ENCODE assay signal across 23 cellular contexts in genomic region chr5:3607541-3608147, GRCh38. TPM values are rescaled to one million over a fixed set of nuclear protein-coding genes. Genes with fewer than 3 reads are reported as not detected.
DNase-seq lines count a peak whose midpoint lies in the region; ATAC-seq and TF ChIP-seq lines count a peak whose summit lies in the region.
"Had no signal": no experiment of that assay in that cellular context is flagged by ENCODE, and none has a peak within 500 bp of the region (broad histone marks: within the 10 kb centered on the region; RNA-seq: fewer than 3 reads in every experiment).

No MANE protein-coding gene starts in this region.

- CTCF ChIA-PET in mammary epithelial cell (lab: Charles Lee; ENCODE audit: low non-redundant PET), result no interaction called here

- ATAC-seq in HG03571 (IDR thresholded peaks at IDR 0.05; ENCODE audit: unreplicated experiment), result no peak
- ATAC-seq: A549, Panc1, T-cell had no signal

- peaks cover 0 to 53% (median 20%) of the 10 kb centered on the region in 11 experiments; a peak in 12 of 22 replicates for H3K36me3 ChIP-seq in BLaER1 treated with 17β-estradiol and CSF1 and Interleukin-3, amounts not matched to agents 10 nM and 100 nM
- peaks cover 2% of the 10 kb centered on the region for H3K36me3 ChIP-seq in mammary epithelial cell (ENCODE audit: insufficient read depth, low read length)

- peak overlapping the region in 8 of 11 experiments; percentile 70 to 97 (median 74); a peak in 15 of 22 replicates for H3K27ac ChIP-seq in BLaER1 treated with 17β-estradiol and CSF1 and Interleukin-3, amounts not matched to agents 10 nM and 100 nM
- peak overlapping the region; percentile 47 for H3K27ac ChIP-seq in mammary epithelial cell (ENCODE audit: insufficient read depth, low read depth, low read length)
- H3K27ac ChIP-seq: A549, RWPE1 had no signal

- peak overlapping the region in 9 of 11 experiments; percentile 5 to 70 (median 63); a peak in 14 of 22 replicates for H3K9ac ChIP-seq in BLaER1 treated with 17β-estradiol and CSF1 and Interleukin-3, amounts not matched to agents 10 nM and 100 nM
- peak overlapping the region; percentile 21 for H3K9ac ChIP-seq in mammary epithelial cell (ENCODE audit: insufficient read depth, low read length)

- H3K4me2 ChIP-seq in BLaER1 treated with 17β-estradiol and CSF1 and Interleukin-3, amounts not matched to agents 10 nM and 100 nM, result peak overlapping the region; percentile 81 to 99 (median 91); a peak in 21 of 22 replicates
- peak overlapping the region; percentile 91 for H3K4me2 ChIP-seq in mammary epithelial cell (ENCODE audit: insufficient read depth, low read depth, low read length)
- H3K4me2 ChIP-seq: A549 had no signal

- peaks cover 14 to 37% (median 29%) of the 10 kb centered on the region in 11 experiments; a peak in 18 of 22 replicates for H4K20me1 ChIP-seq in BLaER1 treated with 17β-estradiol and CSF1 and Interleukin-3, amounts not matched to agents 10 nM and 100 nM
- H4K20me1 ChIP-seq in mammary epithelial cell (ENCODE audit: insufficient read depth, low read length), result no peaks in the 10 kb centered on the region

- peaks cover 30 to 100% (median 96%) of the 10 kb centered on the region in 10 experiments for H3K4me1 ChIP-seq in BLaER1 treated with 17β-estradiol and CSF1 and Interleukin-3, amounts not matched to agents 10 nM and 100 nM
- H3K4me1 ChIP-seq in mammary epithelial cell (ENCODE audit: insufficient read depth, low read length), result peaks cover 91% of the 10 kb centered on the region
- H3K4me1 ChIP-seq: A549 had no signal

- intact Hi-C loops in mammary epithelial cell (cut with micrococcal nuclease), result loop anchor here (5.0 to 10.0 kb wide), 4 partner anchors 287 to 1573 kb away; no protein-coding TSS in a partner anchor
- intact Hi-C loops in lower leg skin (cut with DNase I; ENCODE audit: low total_unique reads), result no loop called here

- DNase-seq in NCI-H2171 (lab: John Stamatoyannopoulos, UW), result peak; percentile 73
- no peak for DNase-seq in mammary epithelial cell
- DNase-seq in retina, result peak; percentile 23
- no peak for DNase-seq in lower leg skin (ENCODE audit: low spot score in 2 of 2)
- DNase-seq in GM19238 (ENCODE audit: insufficient read length, low spot score), result no peak
- DNase-seq: CD8-positive, alpha-beta memory T cell; DMS 273 treated with DMSO at 0.1 percent for 48 hours; DMS79; KBM-7; NCI-H1048; NCI-H1417; NCI-H1694; NCI-H2081; NCI-H446 treated with DMSO at 0.1 percent for 48 hours; NCI-H69; SHP77; T-cell had no signal

- in situ Hi-C loops in mammary epithelial cell (cut with MboI; ENCODE audit: low sequenced_read_pairs in 2 of 2), result loop anchor here (5.0 to 25.0 kb wide), 3 partner anchors 480 to 905 kb away; no protein-coding TSS in a partner anchor

- dilution Hi-C loops in mammary epithelial cell (cut with HindIII; ENCODE audit: low sequenced_read_pairs), result loop anchor here (5.0 to 25.0 kb wide), 2 partner anchors 755 to 865 kb away; no protein-coding TSS in a partner anchor

- BruUV-seq in mammary epithelial cell (replicated peaks; lab: Mats Ljungman, UMichigan), result no TSS peak

- H3K27me3 ChIP-seq in BLaER1 treated with 17β-estradiol and CSF1 and Interleukin-3, amounts not matched to agents 10 nM and 100 nM, result peaks cover 26 to 55% (median 46%) of the 10 kb centered on the region in 11 experiments
- H3K27me3 ChIP-seq in mammary epithelial cell (ENCODE audit: insufficient read depth, low read length), result no peaks in the 10 kb centered on the region

- no peak overlapping the region for H2AFZ ChIP-seq in mammary epithelial cell (ENCODE audit: low read depth, low read length)

- no peak for TF ChIP-seq POLR2A in lower leg skin (IDR thresholded peaks at IDR 0.05)

- peak overlapping the region in 1 of 10 experiments; percentile 6; a peak in 1 of 20 replicates for H3K4me3 ChIP-seq in BLaER1 treated with 17β-estradiol and CSF1 and Interleukin-3, amounts not matched to agents 10 nM and 100 nM
- H3K4me3 ChIP-seq in mammary epithelial cell (replicated peaks in 1 of 3; ENCODE audit: insufficient read depth in 1 of 3, low read depth in 2 of 3, low read length in 3 of 3), result no peak overlapping the region
- no peak overlapping the region for H3K4me3 ChIP-seq in lower leg skin (ENCODE audit: low read depth, poor library complexity, severe bottlenecking)
- H3K4me3 ChIP-seq: A549 had no signal

- peaks cover 0 to 12% (median 0%) of the 10 kb centered on the region in 11 experiments; a peak in 4 of 22 replicates for H3K9me3 ChIP-seq in BLaER1 treated with 17β-estradiol and CSF1 and Interleukin-3, amounts not matched to agents 10 nM and 100 nM (replicated peaks in 1 of 11)
- no peaks in the 10 kb centered on the region for H3K9me3 ChIP-seq in mammary epithelial cell (replicated peaks; ENCODE audit: insufficient read depth, low read length)
- H3K9me3 ChIP-seq: A549 had no signal

- peaks cover 83% of the 10 kb centered on the region for H3K79me2 ChIP-seq in mammary epithelial cell (ENCODE audit: insufficient read depth, low read length)

- no peak for TF ChIP-seq CTCF in mammary epithelial cell (conservative IDR thresholded peaks at IDR 0.05 in 1 of 2, IDR thresholded peaks at IDR 0.05 in 1 of 2; ENCODE audit: extremely low read depth in 1 of 2, insufficient read depth in 1 of 2, low read depth in 1 of 2, low read length in 2 of 2)
- TF ChIP-seq CTCF in lower leg skin (IDR thresholded peaks at IDR 0.05), result no peak

- 7% methylated on average over 11 of the region's 11 CpGs for WGBS in mammary epithelial cell (ENCODE audit: low coverage, missing lambda C conversion rate)
- 69 to 75% methylated on average over 11 of the region's 11 CpGs for WGBS in lower leg skin, 2 donors

RNA-seq across cellular contexts. Expression of gene IRX1, which starts 12.0 kb away (rescaled TPM):
- total RNA-seq in mammary epithelial cell (100 to 1,000 TPM in 1 of 2 donors, 10 to 100 TPM in 1; 29.8 to 200 TPM), lower leg skin (10 to 100 TPM in 2 of 4 donors, 1 to 10 TPM in 2; 5.0 to 18.8 (median 12.8) TPM)
- 29.6 TPM for polyA plus RNA-seq in mammary epithelial cell
- polyA minus RNA-seq in mammary epithelial cell, result 14.3 TPM
- total RNA-seq: CD8-positive, alpha-beta memory T cell; T-cell had no signal
- polyA plus RNA-seq: A549; CD14-positive monocyte; CD8-positive, alpha-beta memory T cell had no signal

Comparison
In these comparisons a context has a peak if more than half of its experiments do, and no peak if none do; other contexts are left out.
1. DNase-seq: peak in NCI-H2171 (single experiment) and retina (single experiment); none in mammary epithelial cell (single experiment), lower leg skin (0 of 2) and GM19238 (single experiment).